8 cellular contexts compared by ENCODE assay signal in genomic region chr4:128287871-128288688, GRCh38. TPM values are rescaled to one million over a fixed set of nuclear protein-coding genes. Genes with fewer than 3 reads are reported as not detected.
A peak's percentile ranks its signal among the peaks of the same experiment; 100 is the strongest.
DNase-seq lines count a peak whose midpoint lies in the region; ATAC-seq and TF ChIP-seq lines count a peak whose summit lies in the region.

No MANE protein-coding gene starts in this region.

- ATAC-seq in GM19455 (IDR thresholded peaks at IDR 0.05; ENCODE audit: unreplicated experiment): peak; percentile 74

- no peaks in the 10 kb centered on the region for H3K9me3 Mint-ChIP-seq in CD8-positive, alpha-beta memory T cell
- H3K9me3 Mint-ChIP-seq in activated CD4-positive, alpha-beta memory T cell treated with anti-CD3 and anti-CD28 coated beads, Interleukin-2, amount 10 ng/mL, durations not matched to agents 7 days and 5 days: no peaks in the 10 kb centered on the region

- H3K9me3 ChIP-seq in CD8-positive, alpha-beta memory T cell (ENCODE audit: low read length): no peaks in the 10 kb centered on the region
- no peaks in the 10 kb centered on the region for H3K9me3 ChIP-seq in duodenal mucosa (ENCODE audit: control insufficient read depth in 1 of 2, low read length in 2 of 2)

- no peaks in the 10 kb centered on the region for H3K36me3 ChIP-seq in CD8-positive, alpha-beta memory T cell (ENCODE audit: insufficient read depth, low read length)
- no peaks in the 10 kb centered on the region for H3K36me3 ChIP-seq in duodenal mucosa (ENCODE audit: control insufficient read depth in 1 of 2, insufficient read depth in 2 of 2, low read length in 2 of 2)

- 0% methylated on average over 26 to 39 of the region's 86 CpGs for WGBS in lower leg skin, 2 donors

- H3K4me3 ChIP-seq in CD8-positive, alpha-beta memory T cell (ENCODE audit: low read length): peak overlapping the region; percentile 48
- H3K4me3 ChIP-seq in duodenal mucosa (ENCODE audit: low read depth in 1 of 2, low read length in 2 of 2) (peak overlapping the region; percentile 76 to 87), lower leg skin (ENCODE audit: low read depth, poor library complexity, severe bottlenecking) (peak overlapping the region; percentile 48)

- peaks cover 0 to 3% of the 10 kb centered on the region in 2 donors for H3K27me3 Mint-ChIP-seq in CD8-positive, alpha-beta memory T cell
- peaks cover 2% of the 10 kb centered on the region for H3K27me3 Mint-ChIP-seq in activated CD4-positive, alpha-beta memory T cell treated with anti-CD3 and anti-CD28 coated beads, Interleukin-2, amount 10 ng/mL, durations not matched to agents 7 days and 5 days

- peaks cover 39 to 44% (median 44%) of the 10 kb centered on the region in 3 donors for H3K4me1 Mint-ChIP-seq in CD8-positive, alpha-beta memory T cell
- peaks cover 31% of the 10 kb centered on the region for H3K4me1 Mint-ChIP-seq in activated CD4-positive, alpha-beta memory T cell treated with anti-CD3 and anti-CD28 coated beads, Interleukin-2, amount 10 ng/mL, durations not matched to agents 7 days and 5 days

- TF ChIP-seq POLR2A in lower leg skin (IDR thresholded peaks at IDR 0.05): no peak

- H3K27ac Mint-ChIP-seq in CD8-positive, alpha-beta memory T cell: peak overlapping the region; percentile 86 to 100 (median 98)
- peak overlapping the region; percentile 74 for H3K27ac Mint-ChIP-seq in activated CD4-positive, alpha-beta memory T cell treated with anti-CD3 and anti-CD28 coated beads, Interleukin-2, amount 10 ng/mL, durations not matched to agents 7 days and 5 days

- H3K4me3 Mint-ChIP-seq in CD8-positive, alpha-beta memory T cell: peak overlapping the region; percentile 79 to 97 (median 89)
- H3K4me3 Mint-ChIP-seq in activated CD4-positive, alpha-beta memory T cell treated with anti-CD3 and anti-CD28 coated beads, Interleukin-2, amount 10 ng/mL, durations not matched to agents 7 days and 5 days: peak overlapping the region; percentile 96

- H3K27ac ChIP-seq in CD8-positive, alpha-beta memory T cell (ENCODE audit: low read depth, low read length): peak overlapping the region; percentile 94
- H3K27ac ChIP-seq in duodenal mucosa (ENCODE audit: low read depth, low read length): peak overlapping the region; percentile 92

- H3K36me3 Mint-ChIP-seq in CD8-positive, alpha-beta memory T cell: peaks cover 0 to 16% (median 1%) of the 10 kb centered on the region in 3 donors
- H3K36me3 Mint-ChIP-seq in activated CD4-positive, alpha-beta memory T cell treated with anti-CD3 and anti-CD28 coated beads, Interleukin-2, amount 10 ng/mL, durations not matched to agents 7 days and 5 days (ENCODE audit: low read depth): peaks cover 7% of the 10 kb centered on the region

- H3K9ac ChIP-seq in duodenal mucosa (ENCODE audit: low read depth in 1 of 2, low read length in 2 of 2): peak overlapping the region; percentile 80 to 96

- H3K4me1 ChIP-seq in CD8-positive, alpha-beta memory T cell (ENCODE audit: insufficient read depth, low read length): peaks cover 24% of the 10 kb centered on the region
- H3K4me1 ChIP-seq in duodenal mucosa (ENCODE audit: control insufficient read depth in 1 of 2, insufficient read depth in 2 of 2, low read length in 2 of 2): peaks cover 20 to 28% of the 10 kb centered on the region in 2 donors

- peak in 1 of 3 donors; percentile 42 for TF ChIP-seq CTCF in lower leg skin (IDR thresholded peaks at IDR 0.05)

- POLR2A ChIA-PET in CD8-positive, alpha-beta memory T cell (lab: Charles Lee): interaction anchor here (0.6 to 2.3 kb wide), 4 partner anchors 227 to 571 kb away, joined by 4 to 8 read pairs (median 4); partner anchors contain the start of genes ABHD18, LARP1B and MFSD8
- POLR2A ChIA-PET in activated CD4-positive, alpha-beta memory T cell treated with anti-CD3 and anti-CD28 coated beads, Interleukin-2, amount 10 ng/mL, durations not matched to agents 7 days and 5 days (lab: Charles Lee): interaction anchor here (1.0 to 4.0 kb wide), 7 partner anchors 10 to 807 kb away, joined by 3 to 37 read pairs (median 9); partner anchors contain the start of genes ABHD18, C4orf33, LARP1B and MFSD8

- intact Hi-C loops in lower leg skin (cut with DNase I; ENCODE audit: low total_unique reads): no loop called here

- CTCF ChIA-PET in CD8-positive, alpha-beta memory T cell (lab: Charles Lee): no interaction called here
- CTCF ChIA-PET in activated CD4-positive, alpha-beta memory T cell treated with anti-CD3 and anti-CD28 coated beads, Interleukin-2, amount 10 ng/mL, durations not matched to agents 7 days and 5 days (lab: Charles Lee): interaction anchor here (1.6 kb wide), 1 partner anchor 10 kb away, joined by 4 read pairs; no protein-coding TSS in a partner anchor

- DNase-seq in CD8-positive, alpha-beta memory T cell: peak; percentile 98 to 100 (median 99)
- DNase-seq in HK-2 (ENCODE audit: unreplicated experiment) (peak; percentile 100), NCI-H82 treated with DMSO at 0.1 percent for 48 hours (lab: John Stamatoyannopoulos, UW; ENCODE audit: unreplicated experiment) (peak; percentile 99), lower leg skin (ENCODE audit: low spot score in 2 of 2) (peak; percentile 100)
- peak; percentile 99 for DNase-seq in activated CD4-positive, alpha-beta memory T cell treated with anti-CD3 and anti-CD28 coated beads, Interleukin-2, amount 10 ng/mL, durations not matched to agents 7 days and 5 days
- peak; percentile 99 to 100 for DNase-seq in stimulated activated CD4-positive, alpha-beta T cell treated with anti-CD3 and anti-CD28 coated beads, Interleukin-4, amount 100 ng/mL, for 4 hours

- no peaks in the 10 kb centered on the region for H3K27me3 ChIP-seq in CD8-positive, alpha-beta memory T cell (ENCODE audit: insufficient read depth, low read length, poor library complexity, severe bottlenecking)
- H3K27me3 ChIP-seq in duodenal mucosa (ENCODE audit: control insufficient read depth in 1 of 2, insufficient read depth in 2 of 2, low read length in 2 of 2): no peaks in the 10 kb centered on the region

RNA-seq across cellular contexts. Expression of gene PGRMC2, which starts 0.5 kb away (rescaled TPM):
- total RNA-seq in CD8-positive, alpha-beta memory T cell: 10 to 100 TPM; 36.9 to 40.5 TPM
- 23.6 TPM for polyA plus RNA-seq in CD8-positive, alpha-beta memory T cell
- 10 to 100 TPM; 44.3 to 46.0 TPM for total RNA-seq in activated CD4-positive, alpha-beta memory T cell treated with anti-CD3 and anti-CD28 coated beads, Interleukin-2, amount 10 ng/mL, durations not matched to agents 7 days and 5 days
- 10 to 100 TPM; 50.1 to 89.7 (median 74.6) TPM for total RNA-seq in lower leg skin

Comparison
In these comparisons a context has a peak if more than half of its experiments do, and no peak if none do; other contexts are left out.
1. Peak in every context shown above with its lines: DNase-seq, ATAC-seq, H3K4me3 ChIP-seq and H3K27ac ChIP-seq.